Comparison of ENCODE assay signal across 7 cellular contexts in genomic region chr10:45008524-45009161, GRCh38.
A peak's percentile ranks its signal among the peaks of the same experiment; 100 is the strongest.
DNase-seq lines count a peak whose midpoint lies in the region; ATAC-seq and TF ChIP-seq lines count a peak whose summit lies in the region.

No MANE protein-coding gene starts in this region.

- in situ Hi-C loops in brain microvascular endothelial cell (cut with HindIII; ENCODE audit: low pct_ligation_motif_present, low sequenced_read_pairs): no loop called here

- H3K27ac ChIP-seq in brain microvascular endothelial cell: no peak overlapping the region

- peaks cover 3% of the 10 kb centered on the region for H3K36me3 ChIP-seq in brain microvascular endothelial cell (replicated peaks)

- H3K27me3 Mint-ChIP-seq in stimulated activated naive CD8-positive, alpha-beta T cell treated with anti-CD3 and anti-CD28 coated beads, Interleukin-15, amount 100 ng/mL, for 72 hours: no peaks in the 10 kb centered on the region

- no peak overlapping the region for H3K4me3 ChIP-seq in brain microvascular endothelial cell (ENCODE audit: low read depth, low read length)

- H3K27ac Mint-ChIP-seq in stimulated activated naive CD8-positive, alpha-beta T cell treated with anti-CD3 and anti-CD28 coated beads, Interleukin-15, amount 100 ng/mL, for 72 hours: no peak overlapping the region

- ATAC-seq in GM21619 (IDR thresholded peaks at IDR 0.05; ENCODE audit: unreplicated experiment): peak; percentile 80
- peak; percentile 72 for ATAC-seq in stimulated activated naive CD8-positive, alpha-beta T cell treated with anti-CD3 and anti-CD28 coated beads, Interleukin-15, amount 100 ng/mL, for 72 hours

- peaks cover 13 to 14% of the 10 kb centered on the region in 2 donors for H3K9me3 Mint-ChIP-seq in stimulated activated naive CD8-positive, alpha-beta T cell treated with anti-CD3 and anti-CD28 coated beads, Interleukin-15, amount 100 ng/mL, for 72 hours

- H3K27me3 ChIP-seq in brain microvascular endothelial cell (replicated peaks): no peaks in the 10 kb centered on the region

- TF ChIP-seq CTCF in brain microvascular endothelial cell (IDR thresholded peaks at IDR 0.05; ENCODE audit: low read depth, low read length, missing control alignments): peak; percentile 73

- DNase-seq in GM04503 (ENCODE audit: low read depth): peak; percentile 62
- peak; percentile 33 for DNase-seq in HuH-7 (ENCODE audit: low spot score)
- peak; percentile 59 to 84 for DNase-seq in NOMO-1 (lab: John Stamatoyannopoulos, UW; ENCODE audit: unreplicated experiment in 2 of 2)
- peak; percentile 89 for DNase-seq in brain microvascular endothelial cell
- peak; percentile 97 for DNase-seq in inferior parietal cortex (ENCODE audit: extremely low spot score)
- peak; percentile 18 to 22 for DNase-seq in stimulated activated naive CD8-positive, alpha-beta T cell treated with anti-CD3 and anti-CD28 coated beads, Interleukin-15, amount 100 ng/mL, for 72 hours

- H3K4me3 Mint-ChIP-seq in stimulated activated naive CD8-positive, alpha-beta T cell treated with anti-CD3 and anti-CD28 coated beads, Interleukin-15, amount 100 ng/mL, for 72 hours: no peak overlapping the region

- H3K4me1 Mint-ChIP-seq in stimulated activated naive CD8-positive, alpha-beta T cell treated with anti-CD3 and anti-CD28 coated beads, Interleukin-15, amount 100 ng/mL, for 72 hours: no peaks in the 10 kb centered on the region

Comparison
In these comparisons a context has a peak if more than half of its experiments do, and no peak if none do; other contexts are left out.
1. DNase-seq: peak in every context shown above with its lines; median percentile 97 in inferior parietal cortex; 89 in brain microvascular endothelial cell; 72 in NOMO-1; 62 in GM04503; 33 in HuH-7; 20 in stimulated activated naive CD8-positive, alpha-beta T cell treated with anti-CD3 and anti-CD28 coated beads, Interleukin-15, amount 100 ng/mL, for 72 hours.